1 cellular context compared by ENCODE assay signal in the genomic region with DNA sequence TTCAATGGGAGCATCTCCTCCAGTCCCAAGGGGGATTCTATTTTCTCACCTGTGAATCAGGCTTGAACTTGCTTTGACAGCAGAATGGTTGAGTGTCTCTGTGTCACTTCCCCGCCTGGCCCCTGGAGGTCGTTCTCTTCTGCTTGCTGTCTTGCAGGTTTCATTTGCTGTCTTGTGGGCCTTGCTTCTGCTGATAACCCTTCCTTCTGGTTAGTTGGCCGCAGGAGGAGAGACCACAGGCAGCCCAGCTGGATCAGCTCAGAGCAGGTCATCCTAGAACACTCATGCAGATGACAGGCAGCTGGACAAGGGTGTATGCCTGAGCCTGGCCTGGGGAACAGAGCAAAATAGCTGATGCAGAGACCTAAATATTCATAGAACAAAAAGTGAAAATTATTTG.
TF ChIP-seq lines count a peak whose summit lies in the region.

No MANE protein-coding gene starts in this region.

TF ChIP-seq in GM23338, 12 proteins besides CTCF, POLR2A, EP300 and RAD21 (continued from another document):
- TF ChIP-seq, protein P1, sequence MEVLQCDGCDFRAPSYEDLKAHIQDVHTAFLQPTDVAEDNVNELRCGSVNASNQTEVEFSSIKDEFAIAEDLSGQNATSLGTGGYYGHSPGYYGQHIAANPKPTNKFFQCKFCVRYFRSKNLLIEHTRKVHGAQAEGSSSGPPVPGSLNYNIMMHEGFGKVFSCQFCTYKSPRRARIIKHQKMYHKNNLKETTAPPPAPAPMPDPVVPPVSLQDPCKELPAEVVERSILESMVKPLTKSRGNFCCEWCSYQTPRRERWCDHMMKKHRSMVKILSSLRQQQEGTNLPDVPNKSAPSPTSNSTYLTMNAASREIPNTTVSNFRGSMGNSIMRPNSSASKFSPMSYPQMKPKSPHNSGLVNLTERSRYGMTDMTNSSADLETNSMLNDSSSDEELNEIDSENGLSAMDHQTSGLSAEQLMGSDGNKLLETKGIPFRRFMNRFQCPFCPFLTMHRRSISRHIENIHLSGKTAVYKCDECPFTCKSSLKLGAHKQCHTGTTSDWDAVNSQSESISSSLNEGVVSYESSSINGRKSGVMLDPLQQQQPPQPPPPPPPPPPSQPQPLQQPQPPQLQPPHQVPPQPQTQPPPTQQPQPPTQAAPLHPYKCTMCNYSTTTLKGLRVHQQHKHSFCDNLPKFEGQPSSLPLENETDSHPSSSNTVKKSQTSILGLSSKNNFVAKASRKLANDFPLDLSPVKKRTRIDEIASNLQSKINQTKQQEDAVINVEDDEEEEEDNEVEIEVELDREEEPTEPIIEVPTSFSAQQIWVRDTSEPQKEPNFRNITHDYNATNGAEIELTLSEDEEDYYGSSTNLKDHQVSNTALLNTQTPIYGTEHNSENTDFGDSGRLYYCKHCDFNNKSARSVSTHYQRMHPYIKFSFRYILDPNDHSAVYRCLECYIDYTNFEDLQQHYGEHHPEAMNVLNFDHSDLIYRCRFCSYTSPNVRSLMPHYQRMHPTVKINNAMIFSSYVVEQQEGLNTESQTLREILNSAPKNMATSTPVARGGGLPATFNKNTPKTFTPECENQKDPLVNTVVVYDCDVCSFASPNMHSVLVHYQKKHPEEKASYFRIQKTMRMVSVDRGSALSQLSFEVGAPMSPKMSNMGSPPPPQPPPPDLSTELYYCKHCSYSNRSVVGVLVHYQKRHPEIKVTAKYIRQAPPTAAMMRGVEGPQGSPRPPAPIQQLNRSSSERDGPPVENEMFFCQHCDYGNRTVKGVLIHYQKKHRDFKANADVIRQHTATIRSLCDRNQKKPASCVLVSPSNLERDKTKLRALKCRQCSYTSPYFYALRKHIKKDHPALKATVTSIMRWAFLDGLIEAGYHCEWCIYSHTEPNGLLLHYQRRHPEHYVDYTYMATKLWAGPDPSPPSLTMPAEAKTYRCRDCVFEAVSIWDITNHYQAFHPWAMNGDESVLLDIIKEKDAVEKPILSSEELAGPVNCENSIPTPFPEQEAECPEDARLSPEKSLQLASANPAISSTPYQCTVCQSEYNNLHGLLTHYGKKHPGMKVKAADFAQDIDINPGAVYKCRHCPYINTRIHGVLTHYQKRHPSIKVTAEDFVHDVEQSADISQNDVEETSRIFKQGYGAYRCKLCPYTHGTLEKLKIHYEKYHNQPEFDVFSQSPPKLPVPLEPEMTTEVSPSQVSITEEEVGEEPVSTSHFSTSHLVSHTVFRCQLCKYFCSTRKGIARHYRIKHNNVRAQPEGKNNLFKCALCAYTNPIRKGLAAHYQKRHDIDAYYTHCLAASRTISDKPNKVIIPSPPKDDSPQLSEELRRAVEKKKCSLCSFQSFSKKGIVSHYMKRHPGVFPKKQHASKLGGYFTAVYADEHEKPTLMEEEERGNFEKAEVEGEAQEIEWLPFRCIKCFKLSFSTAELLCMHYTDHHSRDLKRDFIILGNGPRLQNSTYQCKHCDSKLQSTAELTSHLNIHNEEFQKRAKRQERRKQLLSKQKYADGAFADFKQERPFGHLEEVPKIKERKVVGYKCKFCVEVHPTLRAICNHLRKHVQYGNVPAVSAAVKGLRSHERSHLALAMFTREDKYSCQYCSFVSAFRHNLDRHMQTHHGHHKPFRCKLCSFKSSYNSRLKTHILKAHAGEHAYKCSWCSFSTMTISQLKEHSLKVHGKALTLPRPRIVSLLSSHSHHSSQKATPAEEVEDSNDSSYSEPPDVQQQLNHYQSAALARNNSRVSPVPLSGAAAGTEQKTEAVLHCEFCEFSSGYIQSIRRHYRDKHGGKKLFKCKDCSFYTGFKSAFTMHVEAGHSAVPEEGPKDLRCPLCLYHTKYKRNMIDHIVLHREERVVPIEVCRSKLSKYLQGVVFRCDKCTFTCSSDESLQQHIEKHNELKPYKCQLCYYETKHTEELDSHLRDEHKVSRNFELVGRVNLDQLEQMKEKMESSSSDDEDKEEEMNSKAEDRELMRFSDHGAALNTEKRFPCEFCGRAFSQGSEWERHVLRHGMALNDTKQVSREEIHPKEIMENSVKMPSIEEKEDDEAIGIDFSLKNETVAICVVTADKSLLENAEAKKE (CRISPR knock-in tag; IDR thresholded peaks at IDR 0.05), result no peak
- no peak for TF ChIP-seq POLR2AphosphoS5 (IDR thresholded peaks at IDR 0.05; ENCODE audit: low read depth)
- no peak for TF ChIP-seq EZH2 (IDR thresholded peaks at IDR 0.05; ENCODE audit: low read depth, unreplicated experiment)
- TF ChIP-seq ZNF331 (CRISPR knock-in tag; IDR thresholded peaks at IDR 0.05; ENCODE audit: low read depth), result no peak
- no peak for TF ChIP-seq ZNF114 (CRISPR knock-in tag; IDR thresholded peaks at IDR 0.05)
